In the genomic region with DNA sequence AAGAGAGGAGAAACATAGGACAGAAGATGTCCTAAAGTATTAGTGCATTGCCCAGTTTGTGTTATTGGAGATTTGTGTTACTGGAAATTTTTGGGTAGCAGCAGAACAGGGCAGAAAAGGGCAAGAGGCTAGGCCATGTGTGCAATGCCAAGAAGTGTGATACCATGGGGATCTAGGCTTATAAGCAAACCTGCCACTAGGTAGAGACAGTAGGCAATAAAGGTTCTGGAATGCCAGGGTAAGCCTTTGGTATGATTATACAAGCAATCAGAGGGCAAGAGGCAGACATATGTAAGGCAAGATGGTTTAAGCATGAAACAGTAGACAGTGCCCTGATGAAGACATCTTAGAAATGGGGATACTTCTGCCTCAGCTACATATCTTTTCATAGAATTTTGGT, we compare ENCODE assay signal across 31 cellular contexts. TPM values are rescaled to one million over a fixed set of nuclear protein-coding genes. Genes with fewer than 3 reads are reported as not detected.
DNase-seq lines count a peak whose midpoint lies in the region; ATAC-seq, FAIRE-seq and TF ChIP-seq lines count a peak whose summit lies in the region.
"Had no signal": no experiment of that assay in that cellular context is flagged by ENCODE, and none has a peak within 500 bp of the region (broad histone marks: within the 10 kb centered on the region; RNA-seq: fewer than 3 reads in every experiment).

No MANE protein-coding gene starts in this region.

- no peak overlapping the region for H3K27ac ChIP-seq in foreskin keratinocyte
- H3K27ac ChIP-seq: 22Rv1, Peyer's patch, upper lobe of right lung had no signal

- no peak for FAIRE-seq in D721Med (lab: Jason Lieb, UNC)

- no peaks in the 10 kb centered on the region for H3K27me3 ChIP-seq in foreskin keratinocyte
- H3K27me3 ChIP-seq: Peyer's patch, upper lobe of right lung had no signal

- DNase-seq in DMS 273 (lab: John Stamatoyannopoulos, UW; ENCODE audit: unreplicated experiment): peak; percentile 10
- DNase-seq in DMS 273 treated with DMSO at 0.1 percent for 48 hours (lab: John Stamatoyannopoulos, UW): no peak
- DNase-seq in D721Med (ENCODE audit: insufficient read length, low spot score): no peak
- DNase-seq in NCI-H526 treated with DMSO at 0.1 percent for 48 hours (lab: John Stamatoyannopoulos, UW): peak; percentile 5
- peak in 1 of 2 donors; percentile 18 for DNase-seq in foreskin keratinocyte
- no peak for DNase-seq in SW 1271 (lab: John Stamatoyannopoulos, UW)
- DNase-seq: activated CD4-positive, alpha-beta T cell treated with anti-CD3 and anti-CD28 coated beads, Interleukin-2, amount 10 ng/mL, durations not matched to agents 7 days and 5 days; activated CD8-positive, alpha-beta memory T cell treated with anti-CD3 and anti-CD28 coated beads, Interleukin-2, amount 10 ng/mL, durations not matched to agents 7 days and 5 days; activated naive CD4-positive, alpha-beta T cell treated with anti-CD3 and anti-CD28 coated beads for 36 hours; activated T-cell treated with anti-CD3 and anti-CD28 coated beads, Interleukin-2, amount 50 U/mL, for 72 hours; amygdala; caudate nucleus; CD4-positive, CD25-positive, alpha-beta regulatory T cell; dermis blood vessel endothelial cell; DMS153; GDM1; natural killer cell; NCI-H2029 treated with DMSO at 0.1 percent for 48 hours; NCI-H446 treated with DMSO at 0.1 percent for 48 hours; NK-92 treated with Interleukin-12 subunit alpha and Interleukin-12 subunit beta, amount 100 ng/mL, for 24 hours; Peyer's patch; retina; stimulated activated CD4-positive, alpha-beta T cell treated with anti-CD3 and anti-CD28 coated beads, Interleukin-2, amount 100 ng/mL, for 48 hours; substantia nigra; T-helper 17 cell; upper lobe of right lung had no signal

- no peak for ATAC-seq in foreskin keratinocyte
- ATAC-seq in HG02870 (IDR thresholded peaks at IDR 0.05; ENCODE audit: unreplicated experiment): no peak
- no peak for ATAC-seq in GM21717 (IDR thresholded peaks at IDR 0.05; ENCODE audit: unreplicated experiment)
- ATAC-seq: activated CD8-positive, alpha-beta memory T cell treated with anti-CD3 and anti-CD28 coated beads, Interleukin-2, amount 10 ng/mL, durations not matched to agents 7 days and 5 days; activated T-cell treated with anti-CD3 and anti-CD28 coated beads, Interleukin-2, amount 50 U/mL, for 72 hours; stimulated activated effector memory CD8-positive, alpha-beta T cell treated with anti-CD3 and anti-CD28 coated beads, Interleukin-12 subunit alpha, Interleukin-12 subunit beta, amount 100 ng/mL, for 72 hours; T-helper 17 cell; upper lobe of right lung had no signal

- no peaks in the 10 kb centered on the region for H3K4me1 ChIP-seq in foreskin keratinocyte
- H3K4me1 ChIP-seq: HAP-1, Peyer's patch, upper lobe of right lung had no signal

- TF ChIP-seq CTCF in D721Med (IDR thresholded peaks at IDR 0.05; ENCODE audit: insufficient read depth, missing control alignments): peak; percentile 12
- peak; percentile 47 for TF ChIP-seq CTCF in foreskin keratinocyte (conservative IDR thresholded peaks at IDR 0.05)

RNA-seq across cellular contexts. Expression of a gene that starts 12.3 kb away (rescaled TPM):
- total RNA-seq in foreskin keratinocyte: 38.1 and 38.8 TPM in 2 replicates
- 8.0 and 10.1 TPM in 2 replicates for polyA plus RNA-seq in foreskin keratinocyte

Comparison
In these comparisons a context has a peak if more than half of its experiments do, and no peak if none do; other contexts are left out.
1. DNase-seq: peak in DMS 273 (single experiment) and NCI-H526 treated with DMSO at 0.1 percent for 48 hours (single experiment); none in DMS 273 treated with DMSO at 0.1 percent for 48 hours (single experiment), D721Med (single experiment) and SW 1271 (0 of 2).